In genomic region chr6:158229823-158230222, GRCh38 we compare ENCODE assay signal across 30 cellular contexts.
"Had no signal": no experiment of that assay in that cellular context is flagged by ENCODE, and none has a peak within 500 bp of the region (broad histone marks: within the 10 kb centered on the region; RNA-seq: fewer than 3 reads in every experiment).

No MANE protein-coding gene starts in this region.

- H3K36me3 ChIP-seq: cardiac muscle cell had no signal

- H3K9ac ChIP-seq: KMS-11, SK-N-SH had no signal

- DNase-seq: activated CD4-positive, alpha-beta T cell treated with anti-CD3 and anti-CD28 coated beads, Interleukin-2, amount 10 ng/mL, durations not matched to agents 24 days and 14 days; activated CD4-positive, alpha-beta T cell treated with anti-CD3 and anti-CD28 coated beads, Interleukin-2, amount 50 U/mL, for 4 hours; activated CD8-positive, alpha-beta T cell treated with anti-CD3 and anti-CD28 coated beads for 36 hours; activated effector memory CD4-positive, alpha-beta T cell treated with Interleukin-2 at 50 U/mL for 16 hours; activated naive CD4-positive, alpha-beta T cell treated with anti-CD3 and anti-CD28 coated beads, Interleukin-2, amount 10 ng/mL, durations not matched to agents 7 days and 5 days; activated naive CD8-positive, alpha-beta T cell treated with anti-CD3 and anti-CD28 coated beads, Interleukin-2, amount 50 U/mL, for 24 hours; activated T-cell treated with anti-CD3 and anti-CD28 coated beads for 4 hours; activated T-cell treated with anti-CD3 and anti-CD28 coated beads, Interleukin-2, amount 50 U/mL, for 4 hours; anterior cingulate cortex; NCI-H1092 treated with DMSO at 0.1 percent for 48 hours; NCI-H1417; NCI-H146; NCI-H187; NCI-H2029 treated with DMSO at 0.1 percent for 48 hours; NCI-H2107; NCI-H2171; NCI-H446; NCI-H510A treated with DMSO at 0.1 percent for 48 hours; RPMI8226; SHP77 treated with DMSO at 0.1 percent for 48 hours; SK-N-SH had no signal

- H3K4me3 ChIP-seq: cardiac muscle cell, SJSA1 had no signal

- H3K36me3 Mint-ChIP-seq: activated naive CD8-positive, alpha-beta T cell had no signal

- H3K27ac Mint-ChIP-seq: activated CD4-positive, alpha-beta T cell treated with anti-CD3 and anti-CD28 coated beads, Interleukin-2, amount 10 ng/mL, durations not matched to agents 24 days and 14 days; activated CD8-positive, alpha-beta T cell treated with anti-CD3 and anti-CD28 coated beads for 36 hours; activated naive CD4-positive, alpha-beta T cell treated with anti-CD3 and anti-CD28 coated beads, Interleukin-2, amount 10 ng/mL, durations not matched to agents 7 days and 5 days; activated naive CD8-positive, alpha-beta T cell treated with anti-CD3 and anti-CD28 coated beads, Interleukin-2, amount 50 U/mL, for 24 hours; activated T-helper 1 cell treated with anti-CD3 and anti-CD28 coated beads, Interleukin-12 subunit alpha, Interleukin-12 subunit beta, Interleukin-2, Interleukin-4 antibody, amounts not matched to agents 30 ng/mL and 10 ng/mL and 1 ng/mL, durations not matched to agents 14 hours and 24 hours and 36 hours; T-helper 1 cell treated with Interleukin-12 subunit alpha and Interleukin-12 subunit beta and Interleukin-4 antibody, amounts not matched to agents 30 μg/mL and 1 μg/mL, for 36 hours; T-helper 2 cell treated with Interferon-gamma antibody and Interleukin-4, amounts not matched to agents 5 μg/mL and 100 μg/mL, for 36 hours had no signal

- H3K9me3 Mint-ChIP-seq: activated CD4-positive, alpha-beta T cell treated with anti-CD3 and anti-CD28 coated beads, Interleukin-2, amount 10 ng/mL, durations not matched to agents 24 days and 14 days; activated CD8-positive, alpha-beta T cell treated with anti-CD3 and anti-CD28 coated beads for 36 hours; activated naive CD4-positive, alpha-beta T cell treated with anti-CD3 and anti-CD28 coated beads, Interleukin-2, amount 10 ng/mL, durations not matched to agents 7 days and 5 days; activated naive CD8-positive, alpha-beta T cell treated with anti-CD3 and anti-CD28 coated beads, Interleukin-2, amount 50 U/mL, for 24 hours; activated T-cell treated with anti-CD3 and anti-CD28 coated beads, Interleukin-2, amount 50 U/mL, for 4 hours; activated T-helper 1 cell treated with anti-CD3 and anti-CD28 coated beads, Interleukin-12 subunit alpha, Interleukin-12 subunit beta, Interleukin-2, Interleukin-4 antibody, amounts not matched to agents 30 ng/mL and 10 ng/mL and 1 ng/mL, durations not matched to agents 14 hours and 24 hours and 36 hours; central memory CD8-positive, alpha-beta T cell; T-helper 1 cell treated with Interleukin-12 subunit alpha and Interleukin-12 subunit beta and Interleukin-4 antibody, amounts not matched to agents 30 μg/mL and 1 μg/mL, for 36 hours; T-helper 2 cell treated with Interferon-gamma antibody and Interleukin-4, amounts not matched to agents 5 μg/mL and 100 μg/mL, for 36 hours had no signal

- H3K27ac ChIP-seq: cardiac muscle cell, KMS-11, SJSA1 had no signal

- H3K27me3 ChIP-seq: cardiac muscle cell, SJSA1 had no signal

- ATAC-seq: activated CD8-positive, alpha-beta T cell treated with anti-CD3 and anti-CD28 coated beads for 36 hours; activated naive CD8-positive, alpha-beta T cell treated with anti-CD3 and anti-CD28 coated beads, Interleukin-2, amount 50 U/mL, for 24 hours; activated T-cell treated with anti-CD3 and anti-CD28 coated beads, Interleukin-2, amount 50 U/mL, for 4 hours; Panc1 had no signal

- H3K4me2 ChIP-seq: KMS-11, SK-N-SH had no signal

- H3K27me3 Mint-ChIP-seq: activated CD8-positive, alpha-beta T cell treated with anti-CD3 and anti-CD28 coated beads for 36 hours; activated naive CD8-positive, alpha-beta T cell; activated naive CD8-positive, alpha-beta T cell treated with anti-CD3 and anti-CD28 coated beads, Interleukin-2, amount 50 U/mL, for 24 hours; central memory CD8-positive, alpha-beta T cell had no signal

- H3K4me3 Mint-ChIP-seq: activated CD4-positive, alpha-beta T cell treated with anti-CD3 and anti-CD28 coated beads, Interleukin-2, amount 10 ng/mL, durations not matched to agents 24 days and 14 days; activated CD8-positive, alpha-beta T cell treated with anti-CD3 and anti-CD28 coated beads for 36 hours; activated naive CD4-positive, alpha-beta T cell treated with anti-CD3 and anti-CD28 coated beads, Interleukin-2, amount 10 ng/mL, durations not matched to agents 7 days and 5 days; activated naive CD8-positive, alpha-beta T cell; activated naive CD8-positive, alpha-beta T cell treated with anti-CD3 and anti-CD28 coated beads, Interleukin-2, amount 50 U/mL, for 24 hours; activated T-cell treated with anti-CD3 and anti-CD28 coated beads, Interleukin-2, amount 50 U/mL, for 4 hours; activated T-helper 1 cell treated with anti-CD3 and anti-CD28 coated beads, Interleukin-12 subunit alpha, Interleukin-12 subunit beta, Interleukin-2, Interleukin-4 antibody, amounts not matched to agents 30 ng/mL and 10 ng/mL and 1 ng/mL, durations not matched to agents 14 hours and 24 hours and 36 hours; central memory CD8-positive, alpha-beta T cell; T-helper 1 cell treated with Interleukin-12 subunit alpha and Interleukin-12 subunit beta and Interleukin-4 antibody, amounts not matched to agents 30 μg/mL and 1 μg/mL, for 36 hours; T-helper 2 cell treated with Interferon-gamma antibody and Interleukin-4, amounts not matched to agents 5 μg/mL and 100 μg/mL, for 36 hours had no signal

- H3K9me3 ChIP-seq: SJSA1, SK-N-SH had no signal
